In genomic region chr12:51424662-51425539, GRCh38 we compare ENCODE assay signal across 8 cellular contexts. TPM values are rescaled to one million over a fixed set of nuclear protein-coding genes. Genes with fewer than 3 reads are reported as not detected.
DNase-seq lines count a peak whose midpoint lies in the region; ATAC-seq and TF ChIP-seq lines count a peak whose summit lies in the region.

TSS of gene SLC4A8 (plus strand) at chr12:51424831. CDS start at chr12:51424988, 157 bp downstream.

- H3K27me3 ChIP-seq in HUES6 (ENCODE audit: control insufficient read depth, insufficient read depth, low read length) (no peaks in the 10 kb centered on the region), esophagus squamous epithelium (peaks cover 0 to 73% (median 2%) of the 10 kb centered on the region in 4 donors), muscle layer of duodenum (ENCODE audit: low read depth, low read length) (no peaks in the 10 kb centered on the region)

- intact Hi-C loops in esophagus squamous epithelium (cut with DNase I): loop anchor here (5.0 kb wide), 1 partner anchor 102 kb away; no protein-coding TSS in a partner anchor

- H3K4me3 Mint-ChIP-seq in activated T-cell treated with anti-CD3 and anti-CD28 coated beads, Interleukin-2, amount 50 U/mL, for 4 hours: peak within 1 kb of the TSS; percentile 80

- H3K9me3 ChIP-seq in HUES6 (ENCODE audit: control insufficient read depth, insufficient read depth, low read depth, low read length) (no peaks in the 10 kb centered on the region), esophagus squamous epithelium (no peaks in the 10 kb centered on the region), muscle layer of duodenum (ENCODE audit: control insufficient read depth in 1 of 2, low read length in 2 of 2) (no peaks in the 10 kb centered on the region)

- peaks cover 19% of the 10 kb centered on the region for H3K4me1 ChIP-seq in HUES6 (ENCODE audit: control insufficient read depth, insufficient read depth, low read length)
- peaks cover 10 to 13% (median 11%) of the 10 kb centered on the region in 3 donors for H3K4me1 ChIP-seq in esophagus squamous epithelium
- H3K4me1 ChIP-seq in muscle layer of duodenum (ENCODE audit: control insufficient read depth in 1 of 2, insufficient read depth in 2 of 2, low read length in 2 of 2): peaks cover 0 to 7% of the 10 kb centered on the region in 2 donors

- H3K36me3 Mint-ChIP-seq in activated T-cell treated with anti-CD3 and anti-CD28 coated beads, Interleukin-2, amount 50 U/mL, for 4 hours (ENCODE audit: insufficient read depth): no peaks in the 10 kb centered on the region

- H3K9ac ChIP-seq in HUES6 (ENCODE audit: low read length): peak within 1 kb of the TSS; percentile 44

- in situ Hi-C loops in Caki2 (cut with HindIII; ENCODE audit: low pct_unique_long_range_greater_than_20kb, low sequenced_read_pairs): no loop called here

- H3K27ac ChIP-seq in HUES6 (ENCODE audit: low read depth, low read length) (no peak within 1 kb of the TSS), esophagus squamous epithelium (no peak within 1 kb of the TSS), muscle layer of duodenum (ENCODE audit: low read length) (no peak within 1 kb of the TSS)

- H3K27me3 Mint-ChIP-seq in activated T-cell treated with anti-CD3 and anti-CD28 coated beads, Interleukin-2, amount 50 U/mL, for 4 hours (ENCODE audit: low read depth): no peaks in the 10 kb centered on the region

- H3K4me1 Mint-ChIP-seq in activated T-cell treated with anti-CD3 and anti-CD28 coated beads, Interleukin-2, amount 50 U/mL, for 4 hours (ENCODE audit: low read depth): peaks cover 6% of the 10 kb centered on the region

- TF ChIP-seq POLR2A in esophagus squamous epithelium (IDR thresholded peaks at IDR 0.05): no peak

- ATAC-seq in GM21423 (IDR thresholded peaks at IDR 0.05; ENCODE audit: unreplicated experiment): peak; percentile 85
- peak; percentile 92 to 93 for ATAC-seq in activated T-cell treated with anti-CD3 and anti-CD28 coated beads, Interleukin-2, amount 50 U/mL, for 4 hours

- TF ChIP-seq CTCF in esophagus squamous epithelium (IDR thresholded peaks at IDR 0.05): peak in 5 of 6 experiments; percentile 47 to 69 (median 63)

- H3K36me3 ChIP-seq in HUES6 (ENCODE audit: control insufficient read depth, insufficient read depth, low read length) (no peaks in the 10 kb centered on the region), esophagus squamous epithelium (no peaks in the 10 kb centered on the region), muscle layer of duodenum (ENCODE audit: control insufficient read depth in 1 of 2, insufficient read depth in 2 of 2, low read length in 2 of 2) (no peaks in the 10 kb centered on the region)

- DNase-seq in Caki2 (ENCODE audit: low read depth) (peak; percentile 97), OCI-M1 (lab: John Stamatoyannopoulos, UW) (peak; percentile 61), esophagus squamous epithelium (lab: John Stamatoyannopoulos, UW) (no peak)
- peak; percentile 58 for DNase-seq in activated T-cell treated with anti-CD3 and anti-CD28 coated beads, Interleukin-2, amount 50 U/mL, for 4 hours
- peak; percentile 41 to 43 for DNase-seq in stimulated activated CD8-positive, alpha-beta memory T cell treated with anti-CD3 and anti-CD28 coated beads, Interleukin-7, amount 100 ng/mL, for 1 hour (ENCODE audit: low read depth in 2 of 2)

- WGBS in esophagus squamous epithelium, 2 donors: 5% methylated on average over 13 of the region's 73 CpGs; no CpG with 5 or more reads in 1 of the 2 donors

- H3K4me3 ChIP-seq in HUES6 (ENCODE audit: low read depth, low read length) (peak within 1 kb of the TSS; percentile 90), esophagus squamous epithelium (peak within 1 kb of the TSS; percentile 18 to 70 (median 48)), muscle layer of duodenum (ENCODE audit: low read depth in 1 of 2, low read length in 2 of 2) (peak within 1 kb of the TSS; percentile 26 to 72)

- no peaks in the 10 kb centered on the region for H3K9me3 Mint-ChIP-seq in activated T-cell treated with anti-CD3 and anti-CD28 coated beads, Interleukin-2, amount 50 U/mL, for 4 hours

RNA-seq across cellular contexts. Expression of gene SLC4A8, which starts in this region (rescaled TPM):
- total RNA-seq in Caki2 (2014; rRNA removed; shearing (Covaris generic); ENCODE audit: low replicate concordance): 8.0 and 16.3 TPM in 2 replicates
- 1 to 10 TPM in 2 of 3 donors, under 1 TPM in 1; 0.82 to 2.9 (median 1.1) TPM for total RNA-seq in activated T-cell treated with anti-CD3 and anti-CD28 coated beads, Interleukin-2, amount 50 U/mL, for 4 hours
- total RNA-seq in esophagus squamous epithelium: under 1 TPM; 0.04 to 0.22 (median 0.15) TPM
